Comparison of ENCODE assay signal across 8 cellular contexts in genomic region chr6:31837612-31838553, GRCh38. TPM values are rescaled to one million over a fixed set of nuclear protein-coding genes. Genes with fewer than 3 reads are reported as not detected.
DNase-seq lines count a peak whose midpoint lies in the region; ATAC-seq and TF ChIP-seq lines count a peak whose summit lies in the region.

No MANE protein-coding gene starts in this region.

- no peaks in the 10 kb centered on the region for H3K9me3 ChIP-seq in iPS-18a (ENCODE audit: control insufficient read depth, low read depth, low read length)
- no peaks in the 10 kb centered on the region for H3K9me3 ChIP-seq in thoracic aorta

- peak overlapping the region; percentile 98 for H3K27ac Mint-ChIP-seq in activated naive CD4-positive, alpha-beta T cell treated with anti-CD3 and anti-CD28 coated beads for 36 hours
- H3K27ac Mint-ChIP-seq in activated CD4-positive, alpha-beta memory T cell treated with anti-CD3 and anti-CD28 coated beads, Interleukin-2, amount 10 ng/mL, durations not matched to agents 7 days and 5 days = peak overlapping the region; percentile 91

- H3K4me3 Mint-ChIP-seq in activated naive CD4-positive, alpha-beta T cell treated with anti-CD3 and anti-CD28 coated beads for 36 hours = peak overlapping the region; percentile 94
- H3K4me3 Mint-ChIP-seq in activated CD4-positive, alpha-beta memory T cell treated with anti-CD3 and anti-CD28 coated beads, Interleukin-2, amount 10 ng/mL, durations not matched to agents 7 days and 5 days = peak overlapping the region; percentile 81

- POLR2A ChIA-PET in activated CD4-positive, alpha-beta memory T cell treated with anti-CD3 and anti-CD28 coated beads, Interleukin-2, amount 10 ng/mL, durations not matched to agents 7 days and 5 days (lab: Charles Lee) = interaction anchor here (0.7 to 9.1 kb wide), 10 partner anchors 11 to 177 kb away, joined by 3 to 119 read pairs (median 10); partner anchors contain the start of genes C6orf47, CLIC1, CSNK2B and GPANK1

- H3K27ac ChIP-seq in iPS-18a (ENCODE audit: low read length) = no peak overlapping the region
- H3K27ac ChIP-seq in thoracic aorta = peak overlapping the region in 1 of 2 donors; percentile 92

- DNase-seq in activated naive CD4-positive, alpha-beta T cell treated with anti-CD3 and anti-CD28 coated beads for 36 hours = no peak
- DNase-seq in activated naive CD4-positive, alpha-beta T cell treated with anti-CD3 and anti-CD28 coated beads, Interleukin-2, amount 50 U/mL, for 16 hours = no peak
- DNase-seq in activated CD4-positive, alpha-beta memory T cell treated with anti-CD3 and anti-CD28 coated beads, Interleukin-2, amount 10 ng/mL, durations not matched to agents 7 days and 5 days = no peak
- no peak for DNase-seq in thoracic aorta (ENCODE audit: low spot score)
- no peak for DNase-seq in cerebellar nuclear complex (lab: John Stamatoyannopoulos, UW)
- DNase-seq in T1000 (lab: John Stamatoyannopoulos, UW) = no peak
- DNase-seq in omental fat pad (ENCODE audit: low spot score) = no peak

- H3K4me1 ChIP-seq in iPS-18a (ENCODE audit: control insufficient read depth, low read depth, low read length) (no peaks in the 10 kb centered on the region), thoracic aorta (ENCODE audit: control insufficient read depth in 1 of 2, low read depth in 2 of 2) (peaks cover 35 to 40% of the 10 kb centered on the region in 2 donors)

- intact Hi-C loops in activated naive CD4-positive, alpha-beta T cell treated with anti-CD3 and anti-CD28 coated beads for 36 hours (cut with micrococcal nuclease) = loop anchor here (10.0 kb wide), 1 partner anchor 1007 kb away; the partner anchor contains the start of gene PSMB8

- peaks cover 31% of the 10 kb centered on the region for H3K4me1 Mint-ChIP-seq in activated naive CD4-positive, alpha-beta T cell treated with anti-CD3 and anti-CD28 coated beads for 36 hours (ENCODE audit: low read depth)
- peaks cover 45% of the 10 kb centered on the region for H3K4me1 Mint-ChIP-seq in activated CD4-positive, alpha-beta memory T cell treated with anti-CD3 and anti-CD28 coated beads, Interleukin-2, amount 10 ng/mL, durations not matched to agents 7 days and 5 days

- H3K9ac ChIP-seq in iPS-18a (ENCODE audit: low read length) = no peak overlapping the region

- TF ChIP-seq CTCF in thoracic aorta (IDR thresholded peaks at IDR 0.05) = no peak
- no peak for TF ChIP-seq CTCF in omental fat pad (IDR thresholded peaks at IDR 0.05)

- H3K36me3 ChIP-seq in iPS-18a (ENCODE audit: control insufficient read depth, low read depth, low read length) = peaks cover 50% of the 10 kb centered on the region
- H3K36me3 ChIP-seq in thoracic aorta = peaks cover 40% of the 10 kb centered on the region

- ATAC-seq in thoracic aorta (ENCODE audit: insufficient number of reproducible peaks, low FRiP score, low read depth) = no peak
- ATAC-seq in omental fat pad (ENCODE audit: low FRiP score) = no peak

- H3K9me3 Mint-ChIP-seq in activated naive CD4-positive, alpha-beta T cell treated with anti-CD3 and anti-CD28 coated beads for 36 hours = no peaks in the 10 kb centered on the region
- no peaks in the 10 kb centered on the region for H3K9me3 Mint-ChIP-seq in activated CD4-positive, alpha-beta memory T cell treated with anti-CD3 and anti-CD28 coated beads, Interleukin-2, amount 10 ng/mL, durations not matched to agents 7 days and 5 days

- H3K36me3 Mint-ChIP-seq in activated naive CD4-positive, alpha-beta T cell treated with anti-CD3 and anti-CD28 coated beads for 36 hours (ENCODE audit: low read depth) = peaks cover 66% of the 10 kb centered on the region
- peaks cover 68% of the 10 kb centered on the region for H3K36me3 Mint-ChIP-seq in activated CD4-positive, alpha-beta memory T cell treated with anti-CD3 and anti-CD28 coated beads, Interleukin-2, amount 10 ng/mL, durations not matched to agents 7 days and 5 days (ENCODE audit: low read depth)

- H3K27me3 ChIP-seq in iPS-18a (ENCODE audit: control insufficient read depth, insufficient read depth, low read length) (no peaks in the 10 kb centered on the region), thoracic aorta (replicated peaks; ENCODE audit: insufficient read depth) (no peaks in the 10 kb centered on the region)

- peak overlapping the region; percentile 95 for H3K4me3 ChIP-seq in iPS-18a (ENCODE audit: low read length)
- peak overlapping the region; percentile 98 for H3K4me3 ChIP-seq in thoracic aorta

- no peaks in the 10 kb centered on the region for H3K27me3 Mint-ChIP-seq in activated naive CD4-positive, alpha-beta T cell treated with anti-CD3 and anti-CD28 coated beads for 36 hours (ENCODE audit: low read depth)
- no peaks in the 10 kb centered on the region for H3K27me3 Mint-ChIP-seq in activated CD4-positive, alpha-beta memory T cell treated with anti-CD3 and anti-CD28 coated beads, Interleukin-2, amount 10 ng/mL, durations not matched to agents 7 days and 5 days

- CTCF ChIA-PET in activated naive CD4-positive, alpha-beta T cell treated with anti-CD3 and anti-CD28 coated beads for 36 hours (lab: Charles Lee) = interaction anchor here (0.8 to 2.8 kb wide), 4 partner anchors 7 to 114 kb away, joined by 4 to 8 read pairs (median 4); partner anchors contain the start of gene HSPA1B
- CTCF ChIA-PET in activated CD4-positive, alpha-beta memory T cell treated with anti-CD3 and anti-CD28 coated beads, Interleukin-2, amount 10 ng/mL, durations not matched to agents 7 days and 5 days (lab: Charles Lee) = interaction anchor here (0.6 to 1.4 kb wide), 4 partner anchors 10 to 339 kb away, joined by 3 to 5 read pairs (median 3); partner anchors contain the start of gene HSPA1B

RNA-seq across cellular contexts. Expression of gene HSPA1B, which starts 10.3 kb away (rescaled TPM):
- total RNA-seq in activated naive CD4-positive, alpha-beta T cell treated with anti-CD3 and anti-CD28 coated beads for 36 hours = 10 to 100 TPM; 47.8 to 50.1 TPM
- total RNA-seq in activated CD4-positive, alpha-beta memory T cell treated with anti-CD3 and anti-CD28 coated beads, Interleukin-2, amount 10 ng/mL, durations not matched to agents 7 days and 5 days = 10 to 100 TPM; 60.6 to 62.6 TPM
- total RNA-seq in thoracic aorta (100 to 1,000 TPM; 178 to 262 TPM), omental fat pad (1,000 to 10,000 TPM in 1 of 4 donors, 100 to 1,000 TPM in 3; 174 to 1,642 (median 258) TPM)

RNA-seq across cellular contexts. Expression of gene HSPA1A, which starts 22.5 kb away (rescaled TPM):
- 10 to 100 TPM; 19.8 to 23.1 TPM for total RNA-seq in activated naive CD4-positive, alpha-beta T cell treated with anti-CD3 and anti-CD28 coated beads for 36 hours
- 100 to 1,000 TPM; 147 to 151 TPM for total RNA-seq in activated CD4-positive, alpha-beta memory T cell treated with anti-CD3 and anti-CD28 coated beads, Interleukin-2, amount 10 ng/mL, durations not matched to agents 7 days and 5 days
- total RNA-seq in thoracic aorta (100 to 1,000 TPM; 240 to 354 TPM), omental fat pad (1,000 to 10,000 TPM in 1 of 4 donors, 100 to 1,000 TPM in 3; 155 to 1,684 (median 309) TPM)

RNA-seq across cellular contexts. Expression of gene HSPA1L, which starts 22.8 kb away (rescaled TPM):
- total RNA-seq in activated naive CD4-positive, alpha-beta T cell treated with anti-CD3 and anti-CD28 coated beads for 36 hours = under 1 TPM; 0.86 to 0.95 TPM
- total RNA-seq in activated CD4-positive, alpha-beta memory T cell treated with anti-CD3 and anti-CD28 coated beads, Interleukin-2, amount 10 ng/mL, durations not matched to agents 7 days and 5 days = 1 to 10 TPM; 2.8 to 3.0 TPM
- total RNA-seq in thoracic aorta (1 to 10 TPM; 1.1 to 1.2 TPM), omental fat pad (1 to 10 TPM in 3 of 4 donors, under 1 TPM in 1; 0.48 to 3.0 (median 1.9) TPM)

RNA-seq across cellular contexts. Expression of gene NEU1, which starts 24.7 kb away (rescaled TPM):
- 1 to 10 TPM; 8.4 to 9.2 TPM for total RNA-seq in activated naive CD4-positive, alpha-beta T cell treated with anti-CD3 and anti-CD28 coated beads for 36 hours
- 10 to 100 TPM; 29.2 to 29.6 TPM for total RNA-seq in activated CD4-positive, alpha-beta memory T cell treated with anti-CD3 and anti-CD28 coated beads, Interleukin-2, amount 10 ng/mL, durations not matched to agents 7 days and 5 days
- total RNA-seq in thoracic aorta (10 to 100 TPM; 26.0 to 35.2 TPM), omental fat pad (10 to 100 TPM; 44.1 to 63.8 (median 55.2) TPM)

RNA-seq across cellular contexts. Expression of gene LSM2, which starts 31.1 kb away (rescaled TPM):
- total RNA-seq in activated naive CD4-positive, alpha-beta T cell treated with anti-CD3 and anti-CD28 coated beads for 36 hours = 100 to 1,000 TPM; 172 to 174 TPM
- 100 to 1,000 TPM; 100 to 108 TPM for total RNA-seq in activated CD4-positive, alpha-beta memory T cell treated with anti-CD3 and anti-CD28 coated beads, Interleukin-2, amount 10 ng/mL, durations not matched to agents 7 days and 5 days
- total RNA-seq in thoracic aorta = 10 to 100 TPM; 21.2 to 40.1 TPM
- 10 to 100 TPM; 19.8 to 35.1 (median 30.4) TPM for total RNA-seq in omental fat pad

Comparison
In these comparisons a context has a peak if more than half of its experiments do, and no peak if none do; other contexts are left out.
1. RNA of gene HSPA1A, which starts 22.5 kb away (total RNA-seq): 155 to 1,684 TPM in omental fat pad, 240 to 354 TPM in thoracic aorta and 147 to 151 TPM in activated CD4-positive, alpha-beta memory T cell treated with anti-CD3 and anti-CD28 coated beads, Interleukin-2, amount 10 ng/mL, durations not matched to agents 7 days and 5 days; 19.8 to 23.1 TPM in activated naive CD4-positive, alpha-beta T cell treated with anti-CD3 and anti-CD28 coated beads for 36 hours; every median in the first group is over 4 times any median in the second.